In the genomic region with DNA sequence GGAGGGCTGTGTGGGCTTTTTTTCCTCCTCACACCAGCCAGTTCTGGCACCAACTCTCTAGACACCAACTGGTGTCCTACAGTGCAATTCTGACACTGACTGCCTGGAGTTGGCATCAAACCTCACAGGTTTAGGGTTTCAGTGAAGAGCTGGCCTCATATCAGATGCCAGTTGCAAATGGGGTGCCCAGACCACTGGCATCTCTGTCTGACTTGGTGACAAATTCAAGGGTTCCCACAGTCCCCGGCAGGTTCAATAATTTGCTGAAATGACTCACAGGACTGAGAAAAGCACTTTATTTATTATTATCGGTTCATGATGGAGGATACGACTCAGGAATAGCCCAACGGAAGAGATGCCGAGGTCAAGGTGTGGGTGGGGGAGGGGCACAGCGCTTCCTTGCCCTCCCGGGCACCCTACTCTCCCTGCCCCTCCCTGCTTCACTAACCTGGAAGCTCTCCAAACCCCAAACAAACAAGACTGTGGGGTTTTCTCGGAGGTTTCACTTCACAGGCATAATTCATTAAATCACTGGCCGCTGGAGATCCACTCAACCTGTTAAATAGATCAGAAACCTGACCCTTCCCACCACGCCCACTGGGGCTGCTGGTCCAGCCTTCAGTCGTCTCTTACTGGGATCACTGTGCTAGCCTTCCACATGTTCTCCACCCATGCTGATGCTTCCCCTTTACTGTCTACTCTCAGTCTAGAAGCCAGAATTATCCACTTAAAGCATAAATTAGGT, we compare ENCODE assay signal across 10 cellular contexts. TPM values are rescaled to one million over a fixed set of nuclear protein-coding genes. Genes with fewer than 3 reads are reported as not detected.
DNase-seq lines count a peak whose midpoint lies in the region; ATAC-seq and TF ChIP-seq lines count a peak whose summit lies in the region.
"Had no signal": no experiment of that assay in that cellular context is flagged by ENCODE, and none has a peak within 500 bp of the region (broad histone marks: within the 10 kb centered on the region; RNA-seq: fewer than 3 reads in every experiment).

No MANE protein-coding gene starts in this region.

- H3K36me3 ChIP-seq in brain microvascular endothelial cell (replicated peaks) = no peaks in the 10 kb centered on the region

- no peak for TF ChIP-seq CTCF in brain microvascular endothelial cell (IDR thresholded peaks at IDR 0.05; ENCODE audit: low read depth, low read length, missing control alignments)

- CTCF ChIA-PET in T-cell (lab: Charles Lee) = interaction anchor here in 1 of 2 donors (0.9 kb wide), 1 partner anchor 120 kb away, joined by 6 read pairs; no protein-coding TSS in a partner anchor

- peaks cover 19% of the 10 kb centered on the region for H3K36me3 Mint-ChIP-seq in T-cell

- POLR2A ChIA-PET in T-cell (lab: Charles Lee) = no interaction called here

- in situ Hi-C loops in brain microvascular endothelial cell (cut with HindIII; ENCODE audit: low pct_ligation_motif_present, low sequenced_read_pairs) = loop anchor here (25.0 kb wide), 1 partner anchor 826 kb away; no protein-coding TSS in a partner anchor

- H3K9me3 Mint-ChIP-seq in T-cell = no peaks in the 10 kb centered on the region
- H3K9me3 Mint-ChIP-seq: T-helper 1 cell treated with Interleukin-12 subunit alpha and Interleukin-12 subunit beta and Interleukin-4 antibody, amounts not matched to agents 30 μg/mL and 1 μg/mL, for 36 hours had no signal

- H3K27me3 ChIP-seq in brain microvascular endothelial cell (replicated peaks) = no peaks in the 10 kb centered on the region

- H3K27me3 Mint-ChIP-seq in T-cell = no peaks in the 10 kb centered on the region

- ATAC-seq in T-cell (replicated peaks in 1 of 4) = no peak

- DNase-seq in stimulated activated CD4-positive, alpha-beta T cell treated with anti-CD3 and anti-CD28 coated beads, Interleukin-15, amount 100 ng/mL, for 24 hours = peak; percentile 35
- DNase-seq in stimulated activated CD4-positive, alpha-beta T cell treated with anti-CD3 and anti-CD28 coated beads, Interleukin-12 subunit alpha, Interleukin-12 subunit beta, amount 100 ng/mL, for 4 hours = no peak
- DNase-seq in T-cell = no peak
- peak; percentile 86 for DNase-seq in glomerular visceral epithelial cell (ENCODE audit: extremely low spot score)
- peak; percentile 46 for DNase-seq in ureter (ENCODE audit: low spot score)
- no peak for DNase-seq in brain microvascular endothelial cell
- DNase-seq in SIG-M5 treated with dmso at 0.1 percent for 504 hours (lab: John Stamatoyannopoulos, UW; ENCODE audit: unreplicated experiment) = no peak
- no peak for DNase-seq in occipital lobe (lab: John Stamatoyannopoulos, UW)
- DNase-seq: GF-D8 had no signal

- no peak overlapping the region for H3K4me3 ChIP-seq in brain microvascular endothelial cell (ENCODE audit: low read depth, low read length)

- peaks cover 54 to 59% (median 59%) of the 10 kb centered on the region in 3 donors for H3K4me1 Mint-ChIP-seq in T-cell

- peak overlapping the region; percentile 5 to 96 (median 25) for H3K4me3 Mint-ChIP-seq in T-cell
- H3K4me3 Mint-ChIP-seq: T-helper 1 cell treated with Interleukin-12 subunit alpha and Interleukin-12 subunit beta and Interleukin-4 antibody, amounts not matched to agents 30 μg/mL and 1 μg/mL, for 36 hours had no signal

- no peak overlapping the region for H3K27ac ChIP-seq in brain microvascular endothelial cell

- H3K27ac Mint-ChIP-seq in T-cell = peak overlapping the region; percentile 98 to 99

RNA-seq across cellular contexts. Expression of gene NLRP1, which starts 1.7 kb away (rescaled TPM):
- total RNA-seq in T-cell = 100 to 1,000 TPM; 233 to 317 (median 243) TPM
- total RNA-seq in ureter = 34.2 TPM
- total RNA-seq in occipital lobe = 84.5 TPM

Comparison
In these comparisons a context has a peak if more than half of its experiments do, and no peak if none do; other contexts are left out.
1. DNase-seq: peak in stimulated activated CD4-positive, alpha-beta T cell treated with anti-CD3 and anti-CD28 coated beads, Interleukin-15, amount 100 ng/mL, for 24 hours (single experiment), glomerular visceral epithelial cell (single experiment) and ureter (single experiment); none in stimulated activated CD4-positive, alpha-beta T cell treated with anti-CD3 and anti-CD28 coated beads, Interleukin-12 subunit alpha, Interleukin-12 subunit beta, amount 100 ng/mL, for 4 hours (single experiment), T-cell (0 of 34), brain microvascular endothelial cell (single experiment), SIG-M5 treated with dmso at 0.1 percent for 504 hours (single experiment) and occipital lobe (single experiment).